Comparison of ENCODE assay signal across 17 cellular contexts in the genomic region with DNA sequence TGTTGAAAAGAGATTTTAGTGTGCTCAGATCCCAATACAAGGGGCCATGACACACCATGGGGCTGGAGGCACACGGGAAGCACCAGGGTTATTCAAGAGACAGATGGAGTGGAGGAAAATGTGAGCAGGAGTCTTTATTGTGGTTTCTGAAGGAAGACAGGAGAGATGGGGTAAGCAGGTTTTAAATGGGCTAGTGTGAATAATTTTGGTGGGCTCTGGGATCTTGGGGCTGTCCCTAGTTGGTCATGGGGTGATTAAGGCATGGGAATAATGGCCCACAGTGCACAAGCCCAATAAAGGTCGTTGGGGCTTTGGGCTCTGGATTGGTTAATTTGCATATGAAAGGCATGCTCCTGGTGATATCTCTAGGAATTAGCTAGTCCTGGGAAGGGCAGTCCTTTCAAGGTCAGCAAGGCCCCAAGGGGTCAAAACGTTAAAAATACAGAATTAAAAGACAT. TPM values are rescaled to one million over a fixed set of nuclear protein-coding genes. Genes with fewer than 3 reads are reported as not detected.
A peak's percentile ranks its signal among the peaks of the same experiment; 100 is the strongest.
DNase-seq lines count a peak whose midpoint lies in the region; ATAC-seq and TF ChIP-seq lines count a peak whose summit lies in the region.
"Had no signal": no experiment of that assay in that cellular context is flagged by ENCODE, and none has a peak within 500 bp of the region (broad histone marks: within the 10 kb centered on the region; RNA-seq: fewer than 3 reads in every experiment).

No MANE protein-coding gene starts in this region.

- H3K4me3 ChIP-seq in H7 (ENCODE audit: insufficient read depth, low read depth, low read length) (peak overlapping the region; percentile 14), NT2/D1 (ENCODE audit: insufficient read length, low read depth) (peak overlapping the region; percentile 33), iPS DF 6.9 (ENCODE audit: low read length) (no peak overlapping the region; the same call in 1 of the 2 replicates), neural progenitor cell (no peak overlapping the region), right cardiac atrium (ENCODE audit: low read length) (no peak overlapping the region)
- H3K4me3 ChIP-seq: K562 had no signal

- H3K9ac ChIP-seq in NT2/D1 (ENCODE audit: insufficient read length, low read depth) (peak overlapping the region; percentile 70), neural progenitor cell (no peak overlapping the region)
- H3K9ac ChIP-seq: SK-N-SH had no signal

- H3K4me2 ChIP-seq in neural progenitor cell: peak overlapping the region; percentile 53
- H3K4me2 ChIP-seq: SK-N-SH had no signal

- H2AFZ ChIP-seq in neural progenitor cell (replicated peaks): no peak overlapping the region

- intact Hi-C loops in right cardiac atrium (cut with DNase I): no loop called here

- H3K36me3 ChIP-seq in H7 (replicated peaks; ENCODE audit: control insufficient read depth, insufficient read depth, low read length) (peaks cover 6% of the 10 kb centered on the region), NT2/D1 (ENCODE audit: insufficient read depth, insufficient read length, low read length) (no peaks in the 10 kb centered on the region), iPS DF 6.9 (ENCODE audit: control insufficient read depth, insufficient read depth, low read length) (peaks cover 4% of the 10 kb centered on the region; the same call in 1 of the 2 replicates), neural progenitor cell (no peaks in the 10 kb centered on the region)

- H4K20me1 ChIP-seq in neural progenitor cell (ENCODE audit: low read depth): no peaks in the 10 kb centered on the region

- H3K27ac Mint-ChIP-seq in neural progenitor cell: peak overlapping the region; percentile 35

- H3K4me1 ChIP-seq in NT2/D1 (ENCODE audit: insufficient read depth, insufficient read length) (no peaks in the 10 kb centered on the region), iPS DF 6.9 (ENCODE audit: control insufficient read depth, insufficient read depth, low read length) (peaks cover 8% of the 10 kb centered on the region; the same call in 1 of the 2 replicates), neural progenitor cell (peaks cover 20% of the 10 kb centered on the region), right cardiac atrium (ENCODE audit: control insufficient read depth, insufficient read depth, low read length) (no peaks in the 10 kb centered on the region)

- H3K9me3 Mint-ChIP-seq in neural progenitor cell: peaks cover 13% of the 10 kb centered on the region

- H3F3A ChIP-seq in neural progenitor cell (ENCODE audit: low read depth): peaks cover 14% of the 10 kb centered on the region

- no peak for TF ChIP-seq CTCF in neural progenitor cell (IDR thresholded peaks at IDR 0.05)

- peak; percentile 11 for DNase-seq in H7
- peak; percentile 52 for DNase-seq in NT2/D1 (ENCODE audit: low read depth, low spot score)
- peak; percentile 74 for DNase-seq in iPS DF 6.9 (ENCODE audit: low read depth, low spot score)
- DNase-seq in neural progenitor cell (ENCODE audit: low spot score): peak; percentile 67
- DNase-seq in NCI-H82 treated with DMSO at 0.1 percent for 48 hours (lab: John Stamatoyannopoulos, UW; ENCODE audit: unreplicated experiment): no peak
- no peak for DNase-seq in right cardiac atrium
- no peak for DNase-seq in NCI-H1436 (lab: John Stamatoyannopoulos, UW)
- DNase-seq: NCI-H146, NCI-H2081 treated with DMSO at 0.1 percent for 48 hours, NCI-H510A, NCI-H82, SHP77, SK-N-SH had no signal

- no peak for ATAC-seq in right cardiac atrium
- ATAC-seq: K562 had no signal

- peaks cover 5% of the 10 kb centered on the region for H3K27me3 Mint-ChIP-seq in neural progenitor cell (ENCODE audit: insufficient read depth, low read depth)

- H3K27ac ChIP-seq in iPS DF 6.9 (ENCODE audit: low read length) (peak overlapping the region; percentile 78), neural progenitor cell (no peak overlapping the region), right cardiac atrium (ENCODE audit: low read length) (no peak overlapping the region)
- H3K27ac ChIP-seq: C4-2B had no signal

- peaks cover 27% of the 10 kb centered on the region for H3K4me1 Mint-ChIP-seq in neural progenitor cell

- H3K27me3 ChIP-seq in H7 (ENCODE audit: control insufficient read depth, insufficient read depth, low read length) (no peaks in the 10 kb centered on the region), NT2/D1 (ENCODE audit: insufficient read depth, insufficient read length) (no peaks in the 10 kb centered on the region), iPS DF 6.9 (ENCODE audit: control insufficient read depth, insufficient read depth, low read length) (no peaks in the 10 kb centered on the region), neural progenitor cell (peaks cover 42% of the 10 kb centered on the region), right cardiac atrium (ENCODE audit: control insufficient read depth, insufficient read depth) (no peaks in the 10 kb centered on the region)

- H3K36me3 Mint-ChIP-seq in neural progenitor cell: no peaks in the 10 kb centered on the region

- H3K4me3 Mint-ChIP-seq in neural progenitor cell: no peak overlapping the region

- WGBS in iPS DF 6.9 (ENCODE audit: insufficient coverage, insufficient read length): no CpG with 5 or more reads among the region's 3 CpGs
- WGBS in right cardiac atrium: 43% methylated on average over 3 of the region's 3 CpGs

- no peaks in the 10 kb centered on the region for H3K79me2 ChIP-seq in neural progenitor cell (ENCODE audit: low read depth)

- H3K9me3 ChIP-seq in NT2/D1 (ENCODE audit: insufficient read depth, low read length): peaks cover 33% of the 10 kb centered on the region
- H3K9me3 ChIP-seq in iPS DF 6.9 (ENCODE audit: control insufficient read depth, insufficient read depth, low read length): no peaks in the 10 kb centered on the region
- H3K9me3 ChIP-seq in neural progenitor cell (ENCODE audit: low read depth): no peaks in the 10 kb centered on the region
- H3K9me3 ChIP-seq in right cardiac atrium (ENCODE audit: control insufficient read depth, low read length): no peaks in the 10 kb centered on the region
- H3K9me3 ChIP-seq: SK-N-SH had no signal

RNA-seq across cellular contexts. Expression of a gene that starts 3.6 kb away (rescaled TPM):
- total RNA-seq in H7 (2014; rRNA removed; shearing (Covaris generic)): 42.0 and 51.2 TPM in 2 replicates
- total RNA-seq in neural progenitor cell (ENCODE audit: low replicate concordance) (not detected in 2 replicates), right cardiac atrium (under 1 TPM in 1 of 4 donors, not detected in 3; 0.95 TPM)
- polyA plus RNA-seq in right cardiac atrium: 0.34 TPM
- total RNA-seq: A673, HT1080 had no signal
- polyA plus RNA-seq: K562, SK-N-SH had no signal

RNA-seq across cellular contexts. Expression of a gene that starts 31.4 kb away (rescaled TPM):
- total RNA-seq in H7 (2014; rRNA removed; shearing (Covaris generic)): not detected in 2 replicates
- not detected in 2 replicates for total RNA-seq in neural progenitor cell (ENCODE audit: low replicate concordance)
- 1 to 10 TPM; 1.5 to 3.5 (median 2.6) TPM for total RNA-seq in right cardiac atrium
- 6.0 TPM for polyA plus RNA-seq in right cardiac atrium
- total RNA-seq: A673, K562 had no signal
- polyA plus RNA-seq: K562 had no signal

RNA-seq across cellular contexts. Expression of a gene that starts 43.5 kb away (rescaled TPM):
- total RNA-seq in H7 (2014; rRNA removed; shearing (Covaris generic)): 1.4 and 3.2 TPM in 2 replicates
- total RNA-seq in neural progenitor cell (ENCODE audit: low replicate concordance) (not detected in 2 replicates), right cardiac atrium (1 to 10 TPM in 1 of 4 donors, not detected in 3; 1.3 TPM)
- 0.38 TPM for polyA plus RNA-seq in right cardiac atrium
- total RNA-seq: A673, HT1080 had no signal
- polyA plus RNA-seq: SK-N-SH had no signal

Comparison
In these comparisons a context has a peak if more than half of its experiments do, and no peak if none do; other contexts are left out.
1. DNase-seq: peak in H7 (single experiment), NT2/D1 (single experiment), iPS DF 6.9 (single experiment) and neural progenitor cell (single experiment); none in NCI-H82 treated with DMSO at 0.1 percent for 48 hours (single experiment), right cardiac atrium (0 of 3) and NCI-H1436 (single experiment).
2. H3K4me3 ChIP-seq: peak in H7 (single experiment) and NT2/D1 (single experiment); none in iPS DF 6.9 (single experiment), neural progenitor cell (single experiment) and right cardiac atrium (single experiment).
3. RNA of a gene that starts 3.6 kb away (total RNA-seq): 42.0 to 51.2 TPM in H7; not detected in neural progenitor cell and 0.95 TPM in right cardiac atrium; every median in the first group is over 10 times any median in the second.